Comparison of ENCODE assay signal across 22 cellular contexts in genomic region chr17:47803201-47803600, GRCh38. TPM values are rescaled to one million over a fixed set of nuclear protein-coding genes. Genes with fewer than 3 reads are reported as not detected.
"Had no signal": no experiment of that assay in that cellular context is flagged by ENCODE, and none has a peak within 500 bp of the region (broad histone marks: within the 10 kb centered on the region; RNA-seq: fewer than 3 reads in every experiment).

No MANE protein-coding gene starts in this region.

- H3K4me3 Mint-ChIP-seq: activated CD8-positive, alpha-beta T cell treated with anti-CD3 and anti-CD28 coated beads for 36 hours; activated naive CD8-positive, alpha-beta T cell treated with anti-CD3 and anti-CD28 coated beads, Interleukin-2, amount 10 ng/mL, durations not matched to agents 7 days and 5 days; activated T-helper 17 cell treated with anti-CD3 and anti-CD28 coated beads, Interleukin-2, amount 50 U/mL, for 72 hours; T-helper 1 cell treated with Interleukin-12 subunit alpha and Interleukin-12 subunit beta and Interleukin-4 antibody, amounts not matched to agents 30 μg/mL and 1 μg/mL, for 36 hours had no signal

- H3K4me3 ChIP-seq: adrenal gland, K562, SK-N-MC had no signal

- H3K27ac ChIP-seq: adrenal gland, SK-N-MC had no signal

- H3K27me3 Mint-ChIP-seq: activated T-helper 17 cell treated with anti-CD3 and anti-CD28 coated beads, Interleukin-2, amount 50 U/mL, for 72 hours had no signal

- H3K9me3 Mint-ChIP-seq: activated CD8-positive, alpha-beta T cell treated with anti-CD3 and anti-CD28 coated beads for 36 hours; activated naive CD8-positive, alpha-beta T cell treated with anti-CD3 and anti-CD28 coated beads, Interleukin-2, amount 10 ng/mL, durations not matched to agents 7 days and 5 days; activated T-helper 17 cell treated with anti-CD3 and anti-CD28 coated beads, Interleukin-2, amount 50 U/mL, for 72 hours; T-helper 1 cell treated with Interleukin-12 subunit alpha and Interleukin-12 subunit beta and Interleukin-4 antibody, amounts not matched to agents 30 μg/mL and 1 μg/mL, for 36 hours had no signal

- H3K4me1 Mint-ChIP-seq: activated naive CD8-positive, alpha-beta T cell treated with anti-CD3 and anti-CD28 coated beads, Interleukin-2, amount 10 ng/mL, durations not matched to agents 7 days and 5 days; activated T-helper 17 cell treated with anti-CD3 and anti-CD28 coated beads, Interleukin-2, amount 50 U/mL, for 72 hours had no signal

- DNase-seq: activated CD4-positive, alpha-beta T cell treated with anti-CD3 and anti-CD28 coated beads for 4 hours; activated CD8-positive, alpha-beta T cell treated with anti-CD3 and anti-CD28 coated beads for 36 hours; activated naive CD4-positive, alpha-beta T cell treated with anti-CD3 and anti-CD28 coated beads, Interleukin-2, amount 50 U/mL, for 16 hours; activated naive CD8-positive, alpha-beta T cell treated with anti-CD3 and anti-CD28 coated beads, Interleukin-2, amount 10 ng/mL, durations not matched to agents 7 days and 5 days; activated T-cell treated with anti-CD3 and anti-CD28 coated beads for 4 hours; activated T-cell treated with anti-CD3 and anti-CD28 coated beads, Interleukin-2, amount 50 U/mL, for 48 hours; adrenal gland; Karpas-422; MM.1S; NCI-H1105; NCI-H1436; NCI-H1694 treated with DMSO at 0.1 percent for 48 hours; NCI-H2029 treated with DMSO at 0.1 percent for 48 hours; NCI-H345; NCI-H510A; NCI-H526 treated with DMSO at 0.1 percent for 48 hours; NCI-H82 had no signal

- H3K4me1 ChIP-seq: adrenal gland had no signal

- H3K9me3 ChIP-seq: adrenal gland had no signal

- H3K27ac Mint-ChIP-seq: activated CD8-positive, alpha-beta T cell treated with anti-CD3 and anti-CD28 coated beads for 36 hours; activated naive CD8-positive, alpha-beta T cell treated with anti-CD3 and anti-CD28 coated beads, Interleukin-2, amount 10 ng/mL, durations not matched to agents 7 days and 5 days; activated T-helper 17 cell treated with anti-CD3 and anti-CD28 coated beads, Interleukin-2, amount 50 U/mL, for 72 hours; T-helper 1 cell treated with Interleukin-12 subunit alpha and Interleukin-12 subunit beta and Interleukin-4 antibody, amounts not matched to agents 30 μg/mL and 1 μg/mL, for 36 hours had no signal

RNA-seq across cellular contexts. Expression of gene LRRC46, which starts 28.3 kb away (rescaled TPM):
- total RNA-seq: RPMI7951 had no signal

RNA-seq across cellular contexts. Expression of gene SP6, which starts 47.8 kb away (rescaled TPM):
- total RNA-seq: RPMI7951 had no signal
